Comparison of ENCODE assay signal across 2 cellular contexts in genomic region chrX:50204364-50204899, GRCh38.
TF ChIP-seq lines count a peak whose summit lies in the region.

A gene with protein sequence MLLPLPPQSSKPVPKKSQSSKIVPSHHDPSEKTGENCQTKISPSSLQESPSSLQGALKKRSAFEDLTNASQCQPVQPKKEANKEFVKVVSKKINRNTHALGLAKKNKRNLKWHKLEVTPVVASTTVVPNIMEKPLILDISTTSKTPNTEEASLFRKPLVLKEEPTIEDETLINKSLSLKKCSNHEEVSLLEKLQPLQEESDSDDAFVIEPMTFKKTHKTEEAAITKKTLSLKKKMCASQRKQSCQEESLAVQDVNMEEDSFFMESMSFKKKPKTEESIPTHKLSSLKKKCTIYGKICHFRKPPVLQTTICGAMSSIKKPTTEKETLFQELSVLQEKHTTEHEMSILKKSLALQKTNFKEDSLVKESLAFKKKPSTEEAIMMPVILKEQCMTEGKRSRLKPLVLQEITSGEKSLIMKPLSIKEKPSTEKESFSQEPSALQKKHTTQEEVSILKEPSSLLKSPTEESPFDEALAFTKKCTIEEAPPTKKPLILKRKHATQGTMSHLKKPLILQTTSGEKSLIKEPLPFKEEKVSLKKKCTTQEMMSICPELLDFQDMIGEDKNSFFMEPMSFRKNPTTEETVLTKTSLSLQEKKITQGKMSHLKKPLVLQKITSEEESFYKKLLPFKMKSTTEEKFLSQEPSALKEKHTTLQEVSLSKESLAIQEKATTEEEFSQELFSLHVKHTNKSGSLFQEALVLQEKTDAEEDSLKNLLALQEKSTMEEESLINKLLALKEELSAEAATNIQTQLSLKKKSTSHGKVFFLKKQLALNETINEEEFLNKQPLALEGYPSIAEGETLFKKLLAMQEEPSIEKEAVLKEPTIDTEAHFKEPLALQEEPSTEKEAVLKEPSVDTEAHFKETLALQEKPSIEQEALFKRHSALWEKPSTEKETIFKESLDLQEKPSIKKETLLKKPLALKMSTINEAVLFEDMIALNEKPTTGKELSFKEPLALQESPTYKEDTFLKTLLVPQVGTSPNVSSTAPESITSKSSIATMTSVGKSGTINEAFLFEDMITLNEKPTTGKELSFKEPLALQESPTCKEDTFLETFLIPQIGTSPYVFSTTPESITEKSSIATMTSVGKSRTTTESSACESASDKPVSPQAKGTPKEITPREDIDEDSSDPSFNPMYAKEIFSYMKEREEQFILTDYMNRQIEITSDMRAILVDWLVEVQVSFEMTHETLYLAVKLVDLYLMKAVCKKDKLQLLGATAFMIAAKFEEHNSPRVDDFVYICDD (N-terminal part only) (plus strand): TSS chrX:50204765. CDS start chrX:50285164, 80,399 bp downstream.

TF ChIP-seq in HEK293T, 16 proteins besides CTCF, POLR2A, EP300 and RAD21 (continued from another document):
- TF ChIP-seq, protein P1, sequence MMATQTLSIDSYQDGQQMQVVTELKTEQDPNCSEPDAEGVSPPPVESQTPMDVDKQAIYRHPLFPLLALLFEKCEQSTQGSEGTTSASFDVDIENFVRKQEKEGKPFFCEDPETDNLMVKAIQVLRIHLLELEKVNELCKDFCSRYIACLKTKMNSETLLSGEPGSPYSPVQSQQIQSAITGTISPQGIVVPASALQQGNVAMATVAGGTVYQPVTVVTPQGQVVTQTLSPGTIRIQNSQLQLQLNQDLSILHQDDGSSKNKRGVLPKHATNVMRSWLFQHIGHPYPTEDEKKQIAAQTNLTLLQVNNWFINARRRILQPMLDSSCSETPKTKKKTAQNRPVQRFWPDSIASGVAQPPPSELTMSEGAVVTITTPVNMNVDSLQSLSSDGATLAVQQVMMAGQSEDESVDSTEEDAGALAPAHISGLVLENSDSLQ (IDR thresholded peaks at IDR 0.05): 0 out of 2 replicates have a peak, but pooled peaks have one; percentile 4
- TF ChIP-seq ELF4 (IDR thresholded peaks at IDR 0.05) (peak; percentile 28; the same call in 1 of the 2 replicates), FOXM1 (IDR thresholded peaks at IDR 0.05; ENCODE audit: borderline replicate concordance) (peak; percentile 70; the same call in 1 of the 2 replicates), ZNF384 (IDR thresholded peaks at IDR 0.05) (peak; percentile 96), SUZ12 (IDR thresholded peaks at IDR 0.05) (no peak)
TF ChIP-seq in HEK293T: peak in this region for 7.

TF ChIP-seq in SK-N-SH treated with all-trans-retinoic acid at 6 μM for 48 hours, 23 proteins besides CTCF, POLR2A, EP300 and RAD21 (continued from another document):
- TF ChIP-seq CSRNP3 (CRISPR knock-in tag; IDR thresholded peaks at IDR 0.05) (no peak), POU6F1 (CRISPR knock-in tag; IDR thresholded peaks at IDR 0.05; ENCODE audit: borderline replicate concordance, low read depth) (no peak), ZFP30 (CRISPR knock-in tag; IDR thresholded peaks at IDR 0.05) (no peak)
